In genomic region chr1:203680765-203681164, GRCh38 we compare ENCODE assay signal across 27 cellular contexts. TPM values are rescaled to one million over a fixed set of nuclear protein-coding genes. Genes with fewer than 3 reads are reported as not detected.
A peak's percentile ranks its signal among the peaks of the same experiment; 100 is the strongest.
DNase-seq lines count a peak whose midpoint lies in the region; ATAC-seq and TF ChIP-seq lines count a peak whose summit lies in the region.
"Had no signal": no experiment of that assay in that cellular context is flagged by ENCODE, and none has a peak within 500 bp of the region (broad histone marks: within the 10 kb centered on the region; RNA-seq: fewer than 3 reads in every experiment).

No MANE protein-coding gene starts in this region.

- peak overlapping the region in 3 of 4 donors; percentile 2 to 43 (median 23) for H3K4me3 Mint-ChIP-seq in CD4-positive, CD25-positive, alpha-beta regulatory T cell
- H3K4me3 Mint-ChIP-seq in CD8-positive, alpha-beta T cell = no peak overlapping the region
- no peak overlapping the region for H3K4me3 Mint-ChIP-seq in activated T-helper 2 cell treated with anti-CD3 and anti-CD28 coated beads, Interferon-gamma antibody, Interleukin-2, Interleukin-4, amounts not matched to agents 10 μg/mL and 5 μg/mL and 100 μg/mL, durations not matched to agents 14 hours and 24 hours and 36 hours (ENCODE audit: low read depth)
- H3K4me3 Mint-ChIP-seq in naive thymus-derived CD4-positive, alpha-beta T cell = peak overlapping the region in 1 of 10 donors; percentile 15
- H3K4me3 Mint-ChIP-seq: CD14-positive monocyte; dendritic cell treated with granulocyte-macrophage colony-stimulating factor and Interleukin-4, amounts not matched to agents 40 ng/mL and 50 ng/mL, for 4 days; nephron had no signal

- peaks cover 39% of the 10 kb centered on the region for H3K4me1 ChIP-seq in CD4-positive, CD25-positive, alpha-beta regulatory T cell (ENCODE audit: control insufficient read depth, insufficient read depth, low read length, poor library complexity, severe bottlenecking)
- peaks cover 37% of the 10 kb centered on the region for H3K4me1 ChIP-seq in CD8-positive, alpha-beta T cell (ENCODE audit: insufficient read depth, low read length)
- peaks cover 33 to 45% of the 10 kb centered on the region in 2 donors for H3K4me1 ChIP-seq in naive thymus-derived CD4-positive, alpha-beta T cell (ENCODE audit: control insufficient read depth in 2 of 2, insufficient read depth in 2 of 2, low read length in 2 of 2)
- H3K4me1 ChIP-seq in vagina = peaks cover 48% of the 10 kb centered on the region
- H3K4me1 ChIP-seq: parathyroid adenoma, right lobe of liver had no signal

- ATAC-seq in CD4-positive, CD25-positive, alpha-beta regulatory T cell (ENCODE audit: low read depth in 2 of 2) = no peak
- ATAC-seq in CD8-positive, alpha-beta T cell = no peak
- ATAC-seq in naive thymus-derived CD4-positive, alpha-beta T cell = no peak
- ATAC-seq in GM18909 (IDR thresholded peaks at IDR 0.05; ENCODE audit: poor library complexity, unreplicated experiment) (no peak), GM18502 (IDR thresholded peaks at IDR 0.05; ENCODE audit: poor library complexity, unreplicated experiment) (no peak)
- ATAC-seq: HCT116, heart left ventricle, left colon, right lobe of liver had no signal

- peaks cover 22 to 85% (median 55%) of the 10 kb centered on the region in 4 donors for H3K4me1 Mint-ChIP-seq in CD4-positive, CD25-positive, alpha-beta regulatory T cell
- H3K4me1 Mint-ChIP-seq in CD8-positive, alpha-beta T cell (ENCODE audit: low read depth) = peaks cover 49% of the 10 kb centered on the region
- H3K4me1 Mint-ChIP-seq in activated T-helper 2 cell treated with anti-CD3 and anti-CD28 coated beads, Interferon-gamma antibody, Interleukin-2, Interleukin-4, amounts not matched to agents 10 μg/mL and 5 μg/mL and 100 μg/mL, durations not matched to agents 14 hours and 24 hours and 36 hours (ENCODE audit: low read depth) = peaks cover 37% of the 10 kb centered on the region
- H3K4me1 Mint-ChIP-seq in naive thymus-derived CD4-positive, alpha-beta T cell = peaks cover 37 to 68% (median 59%) of the 10 kb centered on the region in 7 donors

- no peaks in the 10 kb centered on the region for H3K27me3 Mint-ChIP-seq in CD4-positive, CD25-positive, alpha-beta regulatory T cell
- no peaks in the 10 kb centered on the region for H3K27me3 Mint-ChIP-seq in CD8-positive, alpha-beta T cell (ENCODE audit: low read depth)
- no peaks in the 10 kb centered on the region for H3K27me3 Mint-ChIP-seq in activated T-helper 2 cell treated with anti-CD3 and anti-CD28 coated beads, Interferon-gamma antibody, Interleukin-2, Interleukin-4, amounts not matched to agents 10 μg/mL and 5 μg/mL and 100 μg/mL, durations not matched to agents 14 hours and 24 hours and 36 hours (ENCODE audit: low read depth)
- no peaks in the 10 kb centered on the region for H3K27me3 Mint-ChIP-seq in naive thymus-derived CD4-positive, alpha-beta T cell
- H3K27me3 Mint-ChIP-seq: dendritic cell treated with granulocyte-macrophage colony-stimulating factor and Interleukin-4, amounts not matched to agents 40 ng/mL and 50 ng/mL, for 4 days had no signal

- H3K9me3 ChIP-seq in CD4-positive, CD25-positive, alpha-beta regulatory T cell (ENCODE audit: control insufficient read depth in 2 of 2, low read length in 2 of 2) = no peaks in the 10 kb centered on the region
- H3K9me3 ChIP-seq in CD8-positive, alpha-beta T cell (ENCODE audit: low read length) = no peaks in the 10 kb centered on the region
- H3K9me3 ChIP-seq in naive thymus-derived CD4-positive, alpha-beta T cell (ENCODE audit: control insufficient read depth in 2 of 3, low read length in 3 of 3) = no peaks in the 10 kb centered on the region
- H3K9me3 ChIP-seq in vagina = no peaks in the 10 kb centered on the region
- H3K9me3 ChIP-seq: heart left ventricle, MG63, right lobe of liver had no signal

- peaks cover 20% of the 10 kb centered on the region for H3K36me3 ChIP-seq in CD4-positive, CD25-positive, alpha-beta regulatory T cell (ENCODE audit: control insufficient read depth, insufficient read depth, low read length)
- no peaks in the 10 kb centered on the region for H3K36me3 ChIP-seq in CD8-positive, alpha-beta T cell (ENCODE audit: insufficient read depth, low read length)
- H3K36me3 ChIP-seq in naive thymus-derived CD4-positive, alpha-beta T cell (ENCODE audit: control insufficient read depth in 2 of 3, insufficient read depth in 3 of 3, low read length in 3 of 3) = peaks cover 0 to 6% (median 0%) of the 10 kb centered on the region in 3 experiments
- H3K36me3 ChIP-seq in vagina = no peaks in the 10 kb centered on the region
- H3K36me3 ChIP-seq: right lobe of liver had no signal

- POLR2A ChIA-PET in CD8-positive, alpha-beta T cell (lab: Charles Lee) = no interaction called here
- POLR2A ChIA-PET in naive thymus-derived CD4-positive, alpha-beta T cell (lab: Charles Lee) = interaction anchor here (1.9 kb wide), 1 partner anchor 12 kb away, joined by 4 read pairs; no protein-coding TSS in a partner anchor

- peak overlapping the region; percentile 91 to 96 (median 93) for H3K27ac Mint-ChIP-seq in CD4-positive, CD25-positive, alpha-beta regulatory T cell
- H3K27ac Mint-ChIP-seq in CD8-positive, alpha-beta T cell = peak overlapping the region; percentile 32
- peak overlapping the region; percentile 93 for H3K27ac Mint-ChIP-seq in activated T-helper 2 cell treated with anti-CD3 and anti-CD28 coated beads, Interferon-gamma antibody, Interleukin-2, Interleukin-4, amounts not matched to agents 10 μg/mL and 5 μg/mL and 100 μg/mL, durations not matched to agents 14 hours and 24 hours and 36 hours
- peak overlapping the region in 8 of 9 donors; percentile 20 to 96 (median 91) for H3K27ac Mint-ChIP-seq in naive thymus-derived CD4-positive, alpha-beta T cell
- H3K27ac Mint-ChIP-seq: dendritic cell treated with granulocyte-macrophage colony-stimulating factor and Interleukin-4, amounts not matched to agents 40 ng/mL and 50 ng/mL, for 4 days; nephron had no signal

- DNase-seq in CD4-positive, CD25-positive, alpha-beta regulatory T cell = no peak
- no peak for DNase-seq in CD8-positive, alpha-beta T cell
- no peak for DNase-seq in activated T-helper 2 cell treated with anti-CD3 and anti-CD28 coated beads, Interferon-gamma antibody, Interleukin-2, Interleukin-4, amounts not matched to agents 10 μg/mL and 5 μg/mL and 100 μg/mL, durations not matched to agents 14 hours and 24 hours and 36 hours (ENCODE audit: low spot score)
- no peak for DNase-seq in naive thymus-derived CD4-positive, alpha-beta T cell
- no peak for DNase-seq in vagina (ENCODE audit: extremely low spot score in 2 of 2)
- DNase-seq: activated CD4-positive, CD25-positive, alpha-beta regulatory T cell; activated effector memory CD4-positive, alpha-beta T cell treated with anti-CD3 and anti-CD28 coated beads, Interleukin-2, amount 50 U/mL, for 16 hours; amygdala; DMS153; GF-D8; heart left ventricle; left colon; mesendoderm; MG63; NCI-H1417 treated with DMSO at 0.1 percent for 48 hours; NCI-H524 treated with DMSO at 0.1 percent for 48 hours; right lobe of liver; stimulated activated CD8-positive, alpha-beta memory T cell treated with anti-CD3 and anti-CD28 coated beads, Interleukin-4, amount 100 ng/mL, for 48 hours; substantia nigra; T1000 had no signal

- H3K9me3 Mint-ChIP-seq in CD4-positive, CD25-positive, alpha-beta regulatory T cell = no peaks in the 10 kb centered on the region
- H3K9me3 Mint-ChIP-seq in CD8-positive, alpha-beta T cell = no peaks in the 10 kb centered on the region
- H3K9me3 Mint-ChIP-seq in activated T-helper 2 cell treated with anti-CD3 and anti-CD28 coated beads, Interferon-gamma antibody, Interleukin-2, Interleukin-4, amounts not matched to agents 10 μg/mL and 5 μg/mL and 100 μg/mL, durations not matched to agents 14 hours and 24 hours and 36 hours = no peaks in the 10 kb centered on the region
- H3K9me3 Mint-ChIP-seq in naive thymus-derived CD4-positive, alpha-beta T cell = peaks cover 0 to 2% (median 0%) of the 10 kb centered on the region in 11 donors
- H3K9me3 Mint-ChIP-seq: CD14-positive monocyte; dendritic cell treated with granulocyte-macrophage colony-stimulating factor and Interleukin-4, amounts not matched to agents 40 ng/mL and 50 ng/mL, for 4 days; nephron had no signal

- TF ChIP-seq POLR2A in vagina (IDR thresholded peaks at IDR 0.05) = no peak

- H3K27me3 ChIP-seq in CD4-positive, CD25-positive, alpha-beta regulatory T cell (ENCODE audit: control insufficient read depth, insufficient read depth, low read length) = no peaks in the 10 kb centered on the region
- H3K27me3 ChIP-seq in CD8-positive, alpha-beta T cell (ENCODE audit: insufficient read depth, low read length) = no peaks in the 10 kb centered on the region
- H3K27me3 ChIP-seq in naive thymus-derived CD4-positive, alpha-beta T cell (ENCODE audit: control insufficient read depth in 2 of 2, insufficient read depth in 2 of 2, low read length in 2 of 2) = no peaks in the 10 kb centered on the region
- H3K27me3 ChIP-seq in vagina = no peaks in the 10 kb centered on the region
- H3K27me3 ChIP-seq: heart left ventricle, MG63, right lobe of liver had no signal

- no peak for TF ChIP-seq CTCF in CD8-positive, alpha-beta T cell (IDR thresholded peaks at IDR 0.05)
- no peak for TF ChIP-seq CTCF in vagina (IDR thresholded peaks at IDR 0.05)

- H3K27ac ChIP-seq in CD4-positive, CD25-positive, alpha-beta regulatory T cell (ENCODE audit: insufficient read depth, low read length, poor library complexity, severe bottlenecking) = peak overlapping the region; percentile 84
- H3K27ac ChIP-seq in CD8-positive, alpha-beta T cell (ENCODE audit: low read depth, low read length) = no peak overlapping the region
- H3K27ac ChIP-seq in naive thymus-derived CD4-positive, alpha-beta T cell (ENCODE audit: low read depth, low read length) = no peak overlapping the region
- no peak overlapping the region for H3K27ac ChIP-seq in vagina
- H3K27ac ChIP-seq: parathyroid adenoma, right lobe of liver had no signal

- intact Hi-C loops in CD8-positive, alpha-beta T cell (cut with DNase I, micrococcal nuclease) = no loop called here
- intact Hi-C loops in activated T-helper 2 cell treated with anti-CD3 and anti-CD28 coated beads, Interferon-gamma antibody, Interleukin-2, Interleukin-4, amounts not matched to agents 10 μg/mL and 5 μg/mL and 100 μg/mL, durations not matched to agents 14 hours and 24 hours and 36 hours (cut with micrococcal nuclease) = no loop called here
- intact Hi-C loops in naive thymus-derived CD4-positive, alpha-beta T cell (cut with micrococcal nuclease) = no loop called here
- intact Hi-C loops in vagina (cut with DNase I) = no loop called here

- peaks cover 22% of the 10 kb centered on the region for H3K36me3 Mint-ChIP-seq in CD4-positive, CD25-positive, alpha-beta regulatory T cell
- peaks cover 26% of the 10 kb centered on the region for H3K36me3 Mint-ChIP-seq in CD8-positive, alpha-beta T cell
- H3K36me3 Mint-ChIP-seq in activated T-helper 2 cell treated with anti-CD3 and anti-CD28 coated beads, Interferon-gamma antibody, Interleukin-2, Interleukin-4, amounts not matched to agents 10 μg/mL and 5 μg/mL and 100 μg/mL, durations not matched to agents 14 hours and 24 hours and 36 hours (ENCODE audit: low read depth) = peaks cover 55% of the 10 kb centered on the region
- peaks cover 0 to 21% (median 11%) of the 10 kb centered on the region in 5 donors for H3K36me3 Mint-ChIP-seq in naive thymus-derived CD4-positive, alpha-beta T cell

- H3K4me3 ChIP-seq in CD4-positive, CD25-positive, alpha-beta regulatory T cell (ENCODE audit: low read depth, low read length) = no peak overlapping the region
- no peak overlapping the region for H3K4me3 ChIP-seq in CD8-positive, alpha-beta T cell (ENCODE audit: low read depth, low read length)
- H3K4me3 ChIP-seq in naive thymus-derived CD4-positive, alpha-beta T cell (ENCODE audit: low read length) = no peak overlapping the region
- no peak overlapping the region for H3K4me3 ChIP-seq in vagina
- H3K4me3 ChIP-seq: heart left ventricle, MG63, right lobe of liver had no signal

- CTCF ChIA-PET in CD8-positive, alpha-beta T cell (lab: Charles Lee) = interaction anchor here (3.3 to 3.5 kb wide), 2 partner anchors 20 to 176 kb away, joined by 13 to 21 read pairs; no protein-coding TSS in a partner anchor
- CTCF ChIA-PET in naive thymus-derived CD4-positive, alpha-beta T cell (lab: Charles Lee) = interaction anchor here (1.6 kb wide), 1 partner anchor 28 kb away, joined by 4 read pairs; no protein-coding TSS in a partner anchor

RNA-seq across cellular contexts. Expression of gene ATP2B4, which starts 54.1 kb away (rescaled TPM):
- total RNA-seq in CD4-positive, CD25-positive, alpha-beta regulatory T cell = 149 TPM
- 10 to 100 TPM; 25.8 to 39.6 (median 31.7) TPM for polyA plus RNA-seq in CD4-positive, CD25-positive, alpha-beta regulatory T cell
- total RNA-seq in CD8-positive, alpha-beta T cell = 10 to 100 TPM; 10.6 to 12.0 TPM
- 50.3 and 50.8 TPM in 2 replicates for total RNA-seq in activated T-helper 2 cell treated with anti-CD3 and anti-CD28 coated beads, Interferon-gamma antibody, Interleukin-2, Interleukin-4, amounts not matched to agents 10 μg/mL and 5 μg/mL and 100 μg/mL, durations not matched to agents 14 hours and 24 hours and 36 hours
- 10 to 100 TPM; 29.8 to 84.0 (median 59.9) TPM for total RNA-seq in naive thymus-derived CD4-positive, alpha-beta T cell
- 10 to 100 TPM; 10.2 to 11.7 TPM for polyA plus RNA-seq in naive thymus-derived CD4-positive, alpha-beta T cell
- 101 TPM for total RNA-seq in vagina

Comparison
In these comparisons a context has a peak if more than half of its experiments do, and no peak if none do; other contexts are left out.
1. H3K27ac Mint-ChIP-seq: peak in every context shown above with its lines; median percentile 93 in CD4-positive, CD25-positive, alpha-beta regulatory T cell; 93 in activated T-helper 2 cell treated with anti-CD3 and anti-CD28 coated beads, Interferon-gamma antibody, Interleukin-2, Interleukin-4, amounts not matched to agents 10 μg/mL and 5 μg/mL and 100 μg/mL, durations not matched to agents 14 hours and 24 hours and 36 hours; 91 in naive thymus-derived CD4-positive, alpha-beta T cell; 32 in CD8-positive, alpha-beta T cell.
2. H3K4me3 Mint-ChIP-seq: peak in CD4-positive, CD25-positive, alpha-beta regulatory T cell (3 of 4); none in CD8-positive, alpha-beta T cell (single experiment) and activated T-helper 2 cell treated with anti-CD3 and anti-CD28 coated beads, Interferon-gamma antibody, Interleukin-2, Interleukin-4, amounts not matched to agents 10 μg/mL and 5 μg/mL and 100 μg/mL, durations not matched to agents 14 hours and 24 hours and 36 hours (single experiment).